19 cellular contexts compared by ENCODE assay signal in genomic region chr9:14362175-14362574, GRCh38. TPM values are rescaled to one million over a fixed set of nuclear protein-coding genes. Genes with fewer than 3 reads are reported as not detected.
DNase-seq lines count a peak whose midpoint lies in the region; ATAC-seq, FAIRE-seq and TF ChIP-seq lines count a peak whose summit lies in the region.
"Had no signal": no experiment of that assay in that cellular context is flagged by ENCODE, and none has a peak within 500 bp of the region (broad histone marks: within the 10 kb centered on the region; RNA-seq: fewer than 3 reads in every experiment).

No MANE protein-coding gene starts in this region.

- H3K27ac ChIP-seq in astrocyte (ENCODE audit: low read depth, low read length) (no peak overlapping the region), psoas muscle (no peak overlapping the region)
- H3K27ac ChIP-seq: lower lobe of right lung had no signal

- H3K9me3 ChIP-seq in astrocyte (ENCODE audit: insufficient read depth, low read depth, low read length) = no peaks in the 10 kb centered on the region
- H3K9me3 ChIP-seq in psoas muscle = no peaks in the 10 kb centered on the region
- H3K9me3 ChIP-seq: lower lobe of right lung had no signal

- no peaks in the 10 kb centered on the region for H3K36me3 Mint-ChIP-seq in astrocyte (ENCODE audit: low read depth, unreplicated experiment)
- no peaks in the 10 kb centered on the region for H3K36me3 Mint-ChIP-seq in activated CD4-positive, alpha-beta T cell treated with anti-CD3 and anti-CD28 coated beads for 36 hours (ENCODE audit: low read depth)
- H3K36me3 Mint-ChIP-seq: CD8-positive, alpha-beta memory T cell had no signal

- peak; percentile 49 for DNase-seq in AG20443 (ENCODE audit: low spot score)
- DNase-seq in astrocyte (ENCODE audit: low read depth) = peak; percentile 49
- DNase-seq in foreskin fibroblast = peak; percentile 58 to 80
- DNase-seq in psoas muscle = no peak
- no peak for DNase-seq in midbrain (lab: John Stamatoyannopoulos, UW)
- DNase-seq in NCI-H1436 (lab: John Stamatoyannopoulos, UW) = no peak
- DNase-seq in NOMO-1 (lab: John Stamatoyannopoulos, UW; ENCODE audit: unreplicated experiment in 2 of 2) = no peak
- DNase-seq in activated CD4-positive, alpha-beta T cell treated with anti-CD3 and anti-CD28 coated beads for 36 hours = no peak
- DNase-seq: activated CD4-positive, CD25-positive, alpha-beta regulatory T cell; activated CD8-positive, alpha-beta memory T cell treated with anti-CD3 and anti-CD28 coated beads for 24 hours; activated naive CD8-positive, alpha-beta T cell treated with anti-CD3 and anti-CD28 coated beads, Interleukin-2, amount 50 U/mL, for 24 hours; CD8-positive, alpha-beta memory T cell; effector memory CD4-positive, alpha-beta T cell; lower lobe of right lung; NCI-H2029 treated with DMSO at 0.1 percent for 48 hours; NCI-H524 treated with DMSO at 0.1 percent for 48 hours; nephron progenitor cell; stimulated activated naive CD8-positive, alpha-beta T cell treated with anti-CD3 and anti-CD28 coated beads, Interleukin-15, amount 100 ng/mL, for 72 hours had no signal

- H3K4me1 ChIP-seq in astrocyte (ENCODE audit: insufficient read depth, low read length) (peaks cover 18% of the 10 kb centered on the region), psoas muscle (peaks cover 8% of the 10 kb centered on the region)
- H3K4me1 ChIP-seq: lower lobe of right lung had no signal

- 73 to 94% (median 74%) methylated on average over 1 of the region's 1 CpG for WGBS in psoas muscle, 3 donors

- intact Hi-C loops in psoas muscle (cut with DNase I) = no loop called here
- intact Hi-C loops in activated CD4-positive, alpha-beta T cell treated with anti-CD3 and anti-CD28 coated beads for 36 hours (cut with DNase I, micrococcal nuclease) = no loop called here

- H3K27ac Mint-ChIP-seq in astrocyte (ENCODE audit: unreplicated experiment) = no peak overlapping the region
- no peak overlapping the region for H3K27ac Mint-ChIP-seq in activated CD4-positive, alpha-beta T cell treated with anti-CD3 and anti-CD28 coated beads for 36 hours
- H3K27ac Mint-ChIP-seq: activated naive CD8-positive, alpha-beta T cell treated with anti-CD3 and anti-CD28 coated beads, Interleukin-2, amount 50 U/mL, for 24 hours; nephron progenitor cell; stimulated activated naive CD8-positive, alpha-beta T cell treated with anti-CD3 and anti-CD28 coated beads, Interleukin-15, amount 100 ng/mL, for 72 hours; T-helper 2 cell treated with Interferon-gamma antibody and Interleukin-4, amounts not matched to agents 5 μg/mL and 100 μg/mL, for 36 hours had no signal

- H3K4me3 Mint-ChIP-seq in astrocyte (ENCODE audit: unreplicated experiment) = no peak overlapping the region
- H3K4me3 Mint-ChIP-seq in activated CD4-positive, alpha-beta T cell treated with anti-CD3 and anti-CD28 coated beads for 36 hours = no peak overlapping the region
- H3K4me3 Mint-ChIP-seq: activated naive CD8-positive, alpha-beta T cell treated with anti-CD3 and anti-CD28 coated beads, Interleukin-2, amount 50 U/mL, for 24 hours; CD8-positive, alpha-beta memory T cell; nephron progenitor cell; stimulated activated naive CD8-positive, alpha-beta T cell treated with anti-CD3 and anti-CD28 coated beads, Interleukin-15, amount 100 ng/mL, for 72 hours; T-helper 2 cell treated with Interferon-gamma antibody and Interleukin-4, amounts not matched to agents 5 μg/mL and 100 μg/mL, for 36 hours had no signal

- no peak for TF ChIP-seq CTCF in astrocyte (IDR thresholded peaks at IDR 0.05; ENCODE audit: insufficient read depth, low read depth, low read length)
- TF ChIP-seq CTCF in foreskin fibroblast (IDR thresholded peaks at IDR 0.05; ENCODE audit: low read depth, low read length) = no peak
- no peak for TF ChIP-seq CTCF in psoas muscle (IDR thresholded peaks at IDR 0.05)

- H3K4me1 Mint-ChIP-seq in astrocyte (ENCODE audit: low read depth, unreplicated experiment) = peaks cover 3% of the 10 kb centered on the region
- H3K4me1 Mint-ChIP-seq in activated CD4-positive, alpha-beta T cell treated with anti-CD3 and anti-CD28 coated beads for 36 hours = no peaks in the 10 kb centered on the region
- H3K4me1 Mint-ChIP-seq: activated naive CD8-positive, alpha-beta T cell treated with anti-CD3 and anti-CD28 coated beads, Interleukin-2, amount 50 U/mL, for 24 hours; CD8-positive, alpha-beta memory T cell; stimulated activated naive CD8-positive, alpha-beta T cell treated with anti-CD3 and anti-CD28 coated beads, Interleukin-15, amount 100 ng/mL, for 72 hours had no signal

- H3K79me2 ChIP-seq in astrocyte (ENCODE audit: insufficient read depth, low read length) = no peaks in the 10 kb centered on the region

- H3K9me3 Mint-ChIP-seq in astrocyte (ENCODE audit: unreplicated experiment) = peaks cover 6% of the 10 kb centered on the region
- H3K9me3 Mint-ChIP-seq in activated CD4-positive, alpha-beta T cell treated with anti-CD3 and anti-CD28 coated beads for 36 hours (ENCODE audit: low read depth) = peaks cover under 1% of the 10 kb centered on the region
- H3K9me3 Mint-ChIP-seq: activated naive CD8-positive, alpha-beta T cell treated with anti-CD3 and anti-CD28 coated beads, Interleukin-2, amount 50 U/mL, for 24 hours; T-helper 2 cell treated with Interferon-gamma antibody and Interleukin-4, amounts not matched to agents 5 μg/mL and 100 μg/mL, for 36 hours had no signal

- H4K20me1 ChIP-seq in astrocyte (ENCODE audit: insufficient read depth, low read length) = no peaks in the 10 kb centered on the region

- no peak overlapping the region for H2AFZ ChIP-seq in astrocyte (ENCODE audit: low read depth, low read length)

- peaks cover under 1% of the 10 kb centered on the region for H3K27me3 Mint-ChIP-seq in astrocyte (ENCODE audit: low read depth, unreplicated experiment)
- H3K27me3 Mint-ChIP-seq in activated CD4-positive, alpha-beta T cell treated with anti-CD3 and anti-CD28 coated beads for 36 hours = peaks cover 9% of the 10 kb centered on the region

- peak; percentile 28 to 58 (median 54) for ATAC-seq in psoas muscle
- ATAC-seq in activated CD4-positive, alpha-beta T cell treated with anti-CD3 and anti-CD28 coated beads for 36 hours = no peak
- ATAC-seq: activated naive CD8-positive, alpha-beta T cell treated with anti-CD3 and anti-CD28 coated beads, Interleukin-2, amount 50 U/mL, for 24 hours; lower lobe of right lung; stimulated activated naive CD8-positive, alpha-beta T cell treated with anti-CD3 and anti-CD28 coated beads, Interleukin-15, amount 100 ng/mL, for 72 hours had no signal

- H3K36me3 ChIP-seq in astrocyte (ENCODE audit: insufficient read depth, low read length) (no peaks in the 10 kb centered on the region), psoas muscle (ENCODE audit: insufficient read depth in 1 of 2, low read depth in 1 of 2) (peaks cover 0 to 4% of the 10 kb centered on the region in 2 donors)
- H3K36me3 ChIP-seq: lower lobe of right lung had no signal

- POLR2A ChIA-PET in activated CD4-positive, alpha-beta T cell treated with anti-CD3 and anti-CD28 coated beads for 36 hours (lab: Charles Lee) = no interaction called here

- H3K27me3 ChIP-seq in astrocyte (ENCODE audit: insufficient read depth, low read length) (peaks cover 4% of the 10 kb centered on the region), psoas muscle (ENCODE audit: insufficient read depth in 3 of 3, low read length in 2 of 3) (no peaks in the 10 kb centered on the region)

- FAIRE-seq in astrocyte (lab: Jason Lieb, UNC) = peak; percentile 20

- H3K4me3 ChIP-seq in astrocyte (ENCODE audit: insufficient read depth, low read depth, low read length) (no peak overlapping the region), foreskin fibroblast (ENCODE audit: low read depth in 1 of 2, low read length in 2 of 2) (no peak overlapping the region), psoas muscle (no peak overlapping the region)
- H3K4me3 ChIP-seq: lower lobe of right lung had no signal

- CTCF ChIA-PET in activated CD4-positive, alpha-beta T cell treated with anti-CD3 and anti-CD28 coated beads for 36 hours (lab: Charles Lee) = interaction anchor here (1.5 kb wide), 1 partner anchor 9 kb away, joined by 5 read pairs; no protein-coding TSS in a partner anchor

- no peak overlapping the region for H3K9ac ChIP-seq in astrocyte (ENCODE audit: low read length)

- H3K4me2 ChIP-seq in astrocyte (ENCODE audit: low read length) = no peak overlapping the region

RNA-seq across cellular contexts. Expression of gene NFIB, which starts 48.2 kb away (rescaled TPM):
- total RNA-seq in astrocyte (8.8 and 9.4 TPM in 2 replicates), psoas muscle (10 to 100 TPM; 35.0 to 65.1 (median 47.3) TPM)
- polyA plus RNA-seq in psoas muscle = 10 to 100 TPM in 1 of 3 donors, 1 to 10 TPM in 2; 5.8 to 17.1 (median 6.1) TPM
- not detected for total RNA-seq in activated CD4-positive, alpha-beta T cell treated with anti-CD3 and anti-CD28 coated beads for 36 hours
- total RNA-seq: CD8-positive, alpha-beta memory T cell had no signal
- polyA plus RNA-seq: CD8-positive, alpha-beta memory T cell had no signal

Comparison
In these comparisons a context has a peak if more than half of its experiments do, and no peak if none do; other contexts are left out.
1. DNase-seq: peak in AG20443 (single experiment), astrocyte (single experiment) and foreskin fibroblast (2 of 2); none in psoas muscle (0 of 2), midbrain (single experiment), NCI-H1436 (single experiment), NOMO-1 (0 of 2) and activated CD4-positive, alpha-beta T cell treated with anti-CD3 and anti-CD28 coated beads for 36 hours (single experiment).